Comparison of ENCODE assay signal across 8 cellular contexts in genomic region chr13:19960673-19961015, GRCh38.
DNase-seq lines count a peak whose midpoint lies in the region; ATAC-seq and TF ChIP-seq lines count a peak whose summit lies in the region.

No MANE protein-coding gene starts in this region.

- peak overlapping the region; percentile 96 for H3K4me3 Mint-ChIP-seq in activated T-cell treated with anti-CD3 and anti-CD28 coated beads, Interleukin-2, amount 50 U/mL, for 24 hours
- H3K4me3 Mint-ChIP-seq in stimulated activated naive CD8-positive, alpha-beta T cell treated with anti-CD3 and anti-CD28 coated beads, Interleukin-15, amount 100 ng/mL, for 72 hours, result peak overlapping the region; percentile 96 to 98

- H3K36me3 Mint-ChIP-seq in activated T-cell treated with anti-CD3 and anti-CD28 coated beads, Interleukin-2, amount 50 U/mL, for 24 hours (ENCODE audit: low read depth), result peaks cover 53% of the 10 kb centered on the region

- H3K27ac Mint-ChIP-seq in activated T-cell treated with anti-CD3 and anti-CD28 coated beads, Interleukin-2, amount 50 U/mL, for 24 hours, result peak overlapping the region; percentile 97
- peak overlapping the region; percentile 91 to 97 for H3K27ac Mint-ChIP-seq in stimulated activated naive CD8-positive, alpha-beta T cell treated with anti-CD3 and anti-CD28 coated beads, Interleukin-15, amount 100 ng/mL, for 72 hours

- no peaks in the 10 kb centered on the region for H3K9me3 Mint-ChIP-seq in activated T-cell treated with anti-CD3 and anti-CD28 coated beads, Interleukin-2, amount 50 U/mL, for 24 hours
- no peaks in the 10 kb centered on the region for H3K9me3 Mint-ChIP-seq in stimulated activated naive CD8-positive, alpha-beta T cell treated with anti-CD3 and anti-CD28 coated beads, Interleukin-15, amount 100 ng/mL, for 72 hours

- no peak for TF ChIP-seq CTCF in WI38 (IDR thresholded peaks at IDR 0.05; ENCODE audit: low read depth, low read length)

- no peaks in the 10 kb centered on the region for H3K27me3 Mint-ChIP-seq in activated T-cell treated with anti-CD3 and anti-CD28 coated beads, Interleukin-2, amount 50 U/mL, for 24 hours
- H3K27me3 Mint-ChIP-seq in stimulated activated naive CD8-positive, alpha-beta T cell treated with anti-CD3 and anti-CD28 coated beads, Interleukin-15, amount 100 ng/mL, for 72 hours, result no peaks in the 10 kb centered on the region

- DNase-seq in activated T-cell treated with anti-CD3 and anti-CD28 coated beads, Interleukin-2, amount 50 U/mL, for 24 hours, result no peak
- DNase-seq in activated T-cell treated with anti-CD3 and anti-CD28 coated beads for 4 hours (no peak), foreskin melanocyte (peak; percentile 13), SW480 (ENCODE audit: low spot score) (no peak)
- no peak for DNase-seq in stimulated activated naive CD8-positive, alpha-beta T cell treated with anti-CD3 and anti-CD28 coated beads, Interleukin-15, amount 100 ng/mL, for 72 hours
- DNase-seq in stimulated activated CD4-positive, alpha-beta T cell treated with anti-CD3 and anti-CD28 coated beads, Interleukin-4, amount 100 ng/mL, for 4 hours, result no peak

- no peak for ATAC-seq in stimulated activated naive CD8-positive, alpha-beta T cell treated with anti-CD3 and anti-CD28 coated beads, Interleukin-15, amount 100 ng/mL, for 72 hours
- no peak for ATAC-seq in HG02759 (IDR thresholded peaks at IDR 0.05; ENCODE audit: unreplicated experiment)

- peaks cover 47% of the 10 kb centered on the region for H3K4me1 Mint-ChIP-seq in activated T-cell treated with anti-CD3 and anti-CD28 coated beads, Interleukin-2, amount 50 U/mL, for 24 hours (ENCODE audit: low read depth)
- H3K4me1 Mint-ChIP-seq in stimulated activated naive CD8-positive, alpha-beta T cell treated with anti-CD3 and anti-CD28 coated beads, Interleukin-15, amount 100 ng/mL, for 72 hours, result peaks cover 30% of the 10 kb centered on the region

- peak overlapping the region; percentile 37 for H3K4me3 ChIP-seq in WI38 (ENCODE audit: low read depth, low read length)
